Comparison of ENCODE assay signal across 9 cellular contexts in genomic region chr1:167676205-167676915, GRCh38. TPM values are rescaled to one million over a fixed set of nuclear protein-coding genes. Genes with fewer than 3 reads are reported as not detected.
DNase-seq lines count a peak whose midpoint lies in the region; ATAC-seq, FAIRE-seq and TF ChIP-seq lines count a peak whose summit lies in the region.
"Had no signal": no experiment of that assay in that cellular context is flagged by ENCODE, and none has a peak within 500 bp of the region (broad histone marks: within the 10 kb centered on the region; RNA-seq: fewer than 3 reads in every experiment).

No MANE protein-coding gene starts in this region.

- H3K4me1 Mint-ChIP-seq in activated B cell treated with CpG ODN at 0.5 μM for 24 hours = peaks cover 34% of the 10 kb centered on the region

- H3K36me3 Mint-ChIP-seq in activated B cell treated with CpG ODN at 0.5 μM for 24 hours (ENCODE audit: low read depth) = peaks cover 50% of the 10 kb centered on the region

- intact Hi-C loops in activated B cell treated with CpG ODN at 0.5 μM for 24 hours (cut with micrococcal nuclease) (loop anchor here (1.0 to 2.0 kb wide), 2 partner anchors 8 to 16 kb away; no protein-coding TSS in a partner anchor), pancreas (cut with DNase I) (no loop called here), HepG2 (cut with micrococcal nuclease; ENCODE audit: unreplicated experiment) (no loop called here)

- H4K20me1 ChIP-seq in HepG2 (ENCODE audit: insufficient read depth, low read length) = no peaks in the 10 kb centered on the region

- TF ChIP-seq POLR2A in HepG2 (IDR thresholded peaks at IDR 0.05; ENCODE audit: insufficient read depth in 1 of 2, low read depth in 2 of 2, low read length in 2 of 2) = no peak

- H3K27me3 ChIP-seq in pancreas = no peaks in the 10 kb centered on the region
- H3K27me3 ChIP-seq in HepG2 (ENCODE audit: control insufficient read depth in 1 of 2, insufficient read depth in 2 of 2, low read length in 2 of 2) = no peaks in the 10 kb centered on the region; a peak in 1 of 5 replicates

- H3K9me3 Mint-ChIP-seq in activated B cell treated with CpG ODN at 0.5 μM for 24 hours = no peaks in the 10 kb centered on the region

- H3K79me2 ChIP-seq in HepG2 (ENCODE audit: insufficient read depth, low read length) = no peaks in the 10 kb centered on the region

- H3K36me3 ChIP-seq in pancreas (no peaks in the 10 kb centered on the region), HepG2 (replicated peaks in 1 of 2; ENCODE audit: control insufficient read depth in 1 of 2, insufficient read depth in 2 of 2, low read length in 2 of 2) (no peaks in the 10 kb centered on the region)

- no peak overlapping the region for H3K4me3 ChIP-seq in pancreas
- H3K4me3 ChIP-seq in HepG2 (replicated peaks in 1 of 3; ENCODE audit: insufficient read depth in 1 of 3, low read depth in 2 of 3, low read length in 3 of 3) = no peak overlapping the region
- H3K4me3 ChIP-seq: coronary artery had no signal

- no peak for TF ChIP-seq EP300 in HepG2 (IDR thresholded peaks at IDR 0.05; ENCODE audit: low read depth in 2 of 2, low read length in 2 of 2)
- no peak for TF ChIP-seq EP300 in HepG2 (CRISPR knock-in tag; IDR thresholded peaks at IDR 0.05; ENCODE audit: borderline replicate concordance)

- no peak overlapping the region for H3K9ac ChIP-seq in HepG2 (ENCODE audit: insufficient read depth, low read depth, low read length)

- peak overlapping the region; percentile 86 for H3K27ac Mint-ChIP-seq in activated B cell treated with CpG ODN at 0.5 μM for 24 hours

- POLR2A ChIA-PET in activated B cell treated with CpG ODN at 0.5 μM for 24 hours (lab: Charles Lee) = interaction anchor here (1.0 to 1.7 kb wide), 2 partner anchors 26 to 75 kb away, joined by 4 to 7 read pairs; no protein-coding TSS in a partner anchor
- POLR2A ChIA-PET in HepG2 (lab: Yijun Ruan, JAX) = no interaction called here

- peak overlapping the region; percentile 2 for H3K4me3 Mint-ChIP-seq in activated B cell treated with CpG ODN at 0.5 μM for 24 hours

- CTCF ChIA-PET in activated B cell treated with CpG ODN at 0.5 μM for 24 hours (lab: Charles Lee) (interaction anchor here (1.5 to 4.4 kb wide), 2 partner anchors 11 to 76 kb away, joined by 8 to 27 read pairs; no protein-coding TSS in a partner anchor), HepG2 (lab: Yijun Ruan, JAX; ENCODE audit: low intra/inter-chr PET ratio, low total read pairs) (no interaction called here)

- no peaks in the 10 kb centered on the region for H3K27me3 Mint-ChIP-seq in activated B cell treated with CpG ODN at 0.5 μM for 24 hours

- H3K4me2 ChIP-seq in HepG2 (ENCODE audit: low read depth, low read length) = no peak overlapping the region

- in situ Hi-C loops in HepG2 (cut with HindIII; ENCODE audit: extremely low pct_ligation_motif_present, low pct_unique_long_range_greater_than_20kb) = no loop called here

- TF ChIP-seq RAD21 in HepG2 (CRISPR knock-in tag; IDR thresholded peaks at IDR 0.05) = no peak

- WGBS in pancreas, 2 donors = 87 to 91% methylated on average over 2 of the region's 2 CpGs
- WGBS in HepG2 (ENCODE audit: low lambda C conversion rate) = 72% methylated on average over 2 of the region's 2 CpGs

- no peak for FAIRE-seq in pancreas (lab: Jason Lieb, UNC)
- FAIRE-seq in HepG2 (lab: Jason Lieb, UNC) = no peak

- peak; percentile 30 for DNase-seq in DMS153 treated with DMSO at 0.1 percent for 48 hours (lab: John Stamatoyannopoulos, UW; ENCODE audit: unreplicated experiment)
- no peak for DNase-seq in activated B cell treated with CpG ODN at 0.5 μM for 24 hours
- no peak for DNase-seq in SKM-1 (lab: John Stamatoyannopoulos, UW; ENCODE audit: unreplicated experiment)
- no peak for DNase-seq in pancreas
- no peak for DNase-seq in AML-193 (lab: John Stamatoyannopoulos, UW)
- DNase-seq in HepG2 (ENCODE audit: low spot score) = no peak

- no peak overlapping the region for H2AFZ ChIP-seq in HepG2 (ENCODE audit: low read length)

- H3K9me3 ChIP-seq in pancreas = no peaks in the 10 kb centered on the region
- H3K9me3 ChIP-seq in HepG2 (ENCODE audit: low read length) = no peaks in the 10 kb centered on the region

- no TSS peak for BruUV-seq in HepG2 (replicated peaks; lab: Mats Ljungman, UMichigan)

- ATAC-seq in GM18873 (IDR thresholded peaks at IDR 0.05; ENCODE audit: low FRiP score, unreplicated experiment) (peak; percentile 43), HG02852 (IDR thresholded peaks at IDR 0.05; ENCODE audit: unreplicated experiment) (peak; percentile 53), activated B cell treated with CpG ODN at 0.5 μM for 24 hours (ENCODE audit: low read depth) (no peak), pancreas (no peak), HepG2 (no peak)

- no peaks in the 10 kb centered on the region for H3K4me1 ChIP-seq in pancreas
- peaks cover 15% of the 10 kb centered on the region for H3K4me1 ChIP-seq in HepG2 (ENCODE audit: insufficient read depth, low read length)

- no peak overlapping the region for H3K27ac ChIP-seq in pancreas
- no peak overlapping the region for H3K27ac ChIP-seq in HepG2 (ENCODE audit: extremely low read length, insufficient read depth, low read length)
- H3K27ac ChIP-seq: coronary artery had no signal

- no peak for TF ChIP-seq CTCF in activated B cell treated with CpG ODN at 0.5 μM for 24 hours (IDR thresholded peaks at IDR 0.05)
- no peak for TF ChIP-seq CTCF in pancreas (IDR thresholded peaks at IDR 0.05)
- no peak for TF ChIP-seq CTCF in HepG2 (CRISPR knock-in tag; IDR thresholded peaks at IDR 0.05)

TF ChIP-seq in HepG2, 621 proteins besides CTCF, POLR2A, EP300 and RAD21:
- TF ChIP-seq CC2D1A (CRISPR knock-in tag; IDR thresholded peaks at IDR 0.05) (no peak), ZNF580 (CRISPR knock-in tag; IDR thresholded peaks at IDR 0.05; ENCODE audit: borderline replicate concordance, low read depth) (no peak), SRY (CRISPR knock-in tag; IDR thresholded peaks at IDR 0.05) (no peak), KAT2B (IDR thresholded peaks at IDR 0.05; ENCODE audit: borderline replicate concordance, low read depth, low read length) (no peak), SMC3 (IDR thresholded peaks at IDR 0.05; ENCODE audit: low read length) (no peak)

RNA-seq across cellular contexts. Expression of gene MPZL1, which starts 45.4 kb away (rescaled TPM):
- total RNA-seq in activated B cell treated with CpG ODN at 0.5 μM for 24 hours (27.2 and 27.4 TPM in 2 replicates), pancreas (10 to 100 TPM; 17.3 to 46.6 (median 23.5) TPM), HepG2 (2016; rRNA removed; fragmentation: Illumina TruSeq; extraction: Trizol) (43.9 and 68.7 TPM in 2 replicates)
- polyA plus RNA-seq in pancreas (1 to 10 TPM; 6.3 to 9.3 TPM), HepG2 (2011; rRNA removed) (38.0 and 40.1 TPM in 2 replicates)
- 32.2 and 32.5 TPM in 2 replicates for total RNA-seq in HepG2 (2016; cell fraction: cytosol; rRNA removed; fragmentation: Illumina TruSeq; extraction: Trizol; ENCODE audit: low read depth)
- 37.7 and 65.7 TPM in 2 replicates for total RNA-seq in HepG2 (2016; cell fraction: insoluble cytoplasmic fraction; rRNA removed; fragmentation: Illumina TruSeq; extraction: Trizol)
- total RNA-seq in HepG2 (2016; cell fraction: membrane; rRNA removed; fragmentation: Illumina TruSeq; extraction: Trizol) = 33.4 and 37.7 TPM in 2 replicates
- 62.3 and 75.4 TPM in 2 replicates for total RNA-seq in HepG2 (2016; cell fraction: nucleus; rRNA removed; fragmentation: Illumina TruSeq; extraction: Trizol)
- polyA plus RNA-seq in HepG2 (2011; cell fraction: cytosol; rRNA removed) = 16.8 and 31.1 TPM in 2 replicates
- 16.0 and 18.0 TPM in 2 replicates for polyA plus RNA-seq in HepG2 (2011; cell fraction: nucleus; rRNA removed)
- polyA plus RNA-seq in HepG2 (2012) = 41.2 and 46.3 TPM in 2 replicates
- 9.7 and 14.9 TPM in 2 replicates for polyA plus RNA-seq in HepG2 (2016; cell fraction: cytosol; fragmentation: Illumina TruSeq; extraction: Trizol; ENCODE audit: low read depth)
- polyA plus RNA-seq in HepG2 (2016; cell fraction: insoluble cytoplasmic fraction; fragmentation: Illumina TruSeq; extraction: Trizol; ENCODE audit: low read depth) = 43.0 and 47.2 TPM in 2 replicates
- 21.1 and 21.8 TPM in 2 replicates for polyA plus RNA-seq in HepG2 (2016; cell fraction: membrane; fragmentation: Illumina TruSeq; extraction: Trizol; ENCODE audit: low read depth)
- 99.6 and 104 TPM in 2 replicates for polyA plus RNA-seq in HepG2 (2016; cell fraction: nucleus; fragmentation: Illumina TruSeq; extraction: Trizol; ENCODE audit: insufficient read depth, low read depth)
- 23.5 and 65.7 TPM in 2 replicates for polyA minus RNA-seq in HepG2 (2011; rRNA and poly(A)+ RNA removed; ENCODE audit: low replicate concordance)
- polyA minus RNA-seq in HepG2 (2011; cell fraction: cytosol; rRNA and poly(A)+ RNA removed) = 37.6 and 52.6 TPM in 2 replicates
- 26.1 and 36.4 TPM in 2 replicates for polyA minus RNA-seq in HepG2 (2011; cell fraction: nucleus; rRNA and poly(A)+ RNA removed)

RNA-seq across cellular contexts. Expression of gene RCSD1, which starts 46.3 kb away (rescaled TPM):
- total RNA-seq in activated B cell treated with CpG ODN at 0.5 μM for 24 hours (184 and 185 TPM in 2 replicates), pancreas (1 to 10 TPM in 4 of 6 donors, under 1 TPM in 2; 0.59 to 6.7 (median 1.7) TPM), HepG2 (2016; rRNA removed; fragmentation: Illumina TruSeq; extraction: Trizol) (not detected in 2 replicates)
- polyA plus RNA-seq in pancreas (1 to 10 TPM in 1 of 2 donors, under 1 TPM in 1; 0.89 to 1.9 TPM), HepG2 (2011; rRNA removed) (not detected in 2 replicates)
- not detected in 2 replicates for total RNA-seq in HepG2 (2016; cell fraction: cytosol; rRNA removed; fragmentation: Illumina TruSeq; extraction: Trizol; ENCODE audit: low read depth)
- not detected in 2 replicates for total RNA-seq in HepG2 (2016; cell fraction: insoluble cytoplasmic fraction; rRNA removed; fragmentation: Illumina TruSeq; extraction: Trizol)
- not detected in 2 replicates for total RNA-seq in HepG2 (2016; cell fraction: membrane; rRNA removed; fragmentation: Illumina TruSeq; extraction: Trizol)
- total RNA-seq in HepG2 (2016; cell fraction: nucleus; rRNA removed; fragmentation: Illumina TruSeq; extraction: Trizol) = not detected in 2 replicates
- not detected in 2 replicates for polyA plus RNA-seq in HepG2 (2011; cell fraction: cytosol; rRNA removed)
- polyA plus RNA-seq in HepG2 (2011; cell fraction: nucleus; rRNA removed) = not detected in 2 replicates
- not detected in 2 replicates for polyA plus RNA-seq in HepG2 (2012)
- not detected in 2 replicates for polyA plus RNA-seq in HepG2 (2016; cell fraction: cytosol; fragmentation: Illumina TruSeq; extraction: Trizol; ENCODE audit: low read depth)
- not detected in 2 replicates for polyA plus RNA-seq in HepG2 (2016; cell fraction: insoluble cytoplasmic fraction; fragmentation: Illumina TruSeq; extraction: Trizol; ENCODE audit: low read depth)
- polyA plus RNA-seq in HepG2 (2016; cell fraction: membrane; fragmentation: Illumina TruSeq; extraction: Trizol; ENCODE audit: low read depth) = not detected in 2 replicates
- polyA plus RNA-seq in HepG2 (2016; cell fraction: nucleus; fragmentation: Illumina TruSeq; extraction: Trizol; ENCODE audit: insufficient read depth, low read depth) = not detected in 2 replicates
- polyA minus RNA-seq in HepG2 (2011; rRNA and poly(A)+ RNA removed; ENCODE audit: low replicate concordance) = 0.26 and 0.32 TPM in 2 replicates
- not detected in 2 replicates for polyA minus RNA-seq in HepG2 (2011; cell fraction: cytosol; rRNA and poly(A)+ RNA removed)
- polyA minus RNA-seq in HepG2 (2011; cell fraction: nucleus; rRNA and poly(A)+ RNA removed) = not detected in 2 replicates

Comparison
In these comparisons a context has a peak if more than half of its experiments do, and no peak if none do; other contexts are left out.
1. ATAC-seq: peak in GM18873 (single experiment) and HG02852 (single experiment); none in activated B cell treated with CpG ODN at 0.5 μM for 24 hours (single experiment), pancreas (0 of 4) and HepG2 (single experiment).
2. RNA of gene RCSD1, which starts 46.3 kb away (total RNA-seq): 184 to 185 TPM in activated B cell treated with CpG ODN at 0.5 μM for 24 hours; 0.59 to 6.7 TPM in pancreas and not detected in HepG2; every median in the first group is over 10 times any median in the second.